Comparison of ENCODE assay signal across 8 cellular contexts in genomic region chr16:30367349-30368009, GRCh38. TPM values are rescaled to one million over a fixed set of nuclear protein-coding genes. Genes with fewer than 3 reads are reported as not detected.
DNase-seq lines count a peak whose midpoint lies in the region; ATAC-seq and TF ChIP-seq lines count a peak whose summit lies in the region.
"Had no signal": no experiment of that assay in that cellular context is flagged by ENCODE, and none has a peak within 500 bp of the region (broad histone marks: within the 10 kb centered on the region; RNA-seq: fewer than 3 reads in every experiment).

No MANE protein-coding gene starts in this region.

- BruUV-seq in PC-9 (replicated peaks; lab: Mats Ljungman, UMichigan) = no TSS peak

- POLR2A ChIA-PET in PC-9 (lab: Charles Lee; ENCODE audit: unreplicated experiment) = no interaction called here

- H3K4me3 ChIP-seq in PC-9 (peak overlapping the region; percentile 75), epithelial cell of proximal tubule (ENCODE audit: low read depth, low read length) (peak overlapping the region; percentile 87)

- H3K79me2 ChIP-seq in PC-9 (ENCODE audit: low read depth) = peaks cover 73% of the 10 kb centered on the region

- peaks cover 19% of the 10 kb centered on the region for H3F3A ChIP-seq in PC-9 (ENCODE audit: insufficient read depth, low read depth)

- intact Hi-C loops in PC-9 (cut with micrococcal nuclease; ENCODE audit: unreplicated experiment) = no loop called here

- peaks cover 16% of the 10 kb centered on the region; the same call in 1 of the 2 replicates for H3K36me3 ChIP-seq in PC-9 (ENCODE audit: low read depth)

- H3K9me3 ChIP-seq in PC-9 (ENCODE audit: insufficient read depth, low read depth) = no peaks in the 10 kb centered on the region

- no peak for ATAC-seq in stimulated activated effector memory CD8-positive, alpha-beta T cell treated with anti-CD3 and anti-CD28 coated beads, Interleukin-12 subunit alpha, Interleukin-12 subunit beta, amount 100 ng/mL, for 72 hours

- CTCF ChIA-PET in PC-9 (lab: Charles Lee) = no interaction called here

- peaks cover 22% of the 10 kb centered on the region for H3K4me1 ChIP-seq in PC-9 (replicated peaks; ENCODE audit: insufficient read depth)

- peaks cover 46% of the 10 kb centered on the region for H3K4me1 Mint-ChIP-seq in stimulated activated effector memory CD8-positive, alpha-beta T cell treated with anti-CD3 and anti-CD28 coated beads, Interleukin-12 subunit alpha, Interleukin-12 subunit beta, amount 100 ng/mL, for 72 hours

- H3K27me3 ChIP-seq in PC-9 (ENCODE audit: insufficient read depth, low read depth) = no peaks in the 10 kb centered on the region

- TF ChIP-seq CTCF in PC-9 (conservative IDR thresholded peaks at IDR 0.05) (no peak), epithelial cell of proximal tubule (conservative IDR thresholded peaks at IDR 0.05; ENCODE audit: low read depth, low read length) (no peak)

- no peaks in the 10 kb centered on the region for H3K9me2 ChIP-seq in PC-9 (ENCODE audit: insufficient read depth)

- DNase-seq in PC-9 = no peak
- DNase-seq in epithelial cell of proximal tubule (ENCODE audit: low read depth) = no peak
- DNase-seq in stimulated activated effector memory CD8-positive, alpha-beta T cell treated with anti-CD3 and anti-CD28 coated beads, Interleukin-12 subunit alpha, Interleukin-12 subunit beta, amount 100 ng/mL, for 72 hours (ENCODE audit: low spot score in 2 of 2) = no peak
- DNase-seq in inferior parietal cortex (ENCODE audit: extremely low spot score) = no peak
- no peak for DNase-seq in NCI-H1436 (lab: John Stamatoyannopoulos, UW)
- DNase-seq in NCI-H1105 (lab: John Stamatoyannopoulos, UW) = no peak
- DNase-seq: activated CD8-positive, alpha-beta memory T cell treated with anti-CD3 and anti-CD28 coated beads, Interleukin-2, amount 50 U/mL, for 4 hours; stimulated activated CD4-positive, alpha-beta T cell treated with anti-CD3 and anti-CD28 coated beads, Interleukin-4, amount 100 ng/mL, for 4 hours had no signal

- H2AFZ ChIP-seq in PC-9 = no peak overlapping the region

- no peak overlapping the region for H3K27ac ChIP-seq in PC-9

- H3K9me3 Mint-ChIP-seq in stimulated activated effector memory CD8-positive, alpha-beta T cell treated with anti-CD3 and anti-CD28 coated beads, Interleukin-12 subunit alpha, Interleukin-12 subunit beta, amount 100 ng/mL, for 72 hours = no peaks in the 10 kb centered on the region

- H3K4me2 ChIP-seq in PC-9 = peak overlapping the region; percentile 98

- peak overlapping the region; percentile 91 for H3K4me3 Mint-ChIP-seq in stimulated activated effector memory CD8-positive, alpha-beta T cell treated with anti-CD3 and anti-CD28 coated beads, Interleukin-12 subunit alpha, Interleukin-12 subunit beta, amount 100 ng/mL, for 72 hours

- peaks cover 47% of the 10 kb centered on the region for H4K20me1 ChIP-seq in PC-9 (ENCODE audit: insufficient read depth)

- peak overlapping the region; percentile 86 for H3K27ac Mint-ChIP-seq in stimulated activated effector memory CD8-positive, alpha-beta T cell treated with anti-CD3 and anti-CD28 coated beads, Interleukin-12 subunit alpha, Interleukin-12 subunit beta, amount 100 ng/mL, for 72 hours

- peaks cover 77% of the 10 kb centered on the region for H3K36me3 Mint-ChIP-seq in stimulated activated effector memory CD8-positive, alpha-beta T cell treated with anti-CD3 and anti-CD28 coated beads, Interleukin-12 subunit alpha, Interleukin-12 subunit beta, amount 100 ng/mL, for 72 hours

RNA-seq across cellular contexts. Expression of gene TBC1D10B, which starts 2.8 kb away (rescaled TPM):
- 85.0 and 90.8 TPM in 2 replicates for total RNA-seq in PC-9 (2021)
- 51.8 and 53.6 TPM in 2 replicates for total RNA-seq in epithelial cell of proximal tubule

RNA-seq across cellular contexts. Expression of gene MYL11, which starts 7.1 kb away (rescaled TPM):
- 1.4 and 2.6 TPM in 2 replicates for total RNA-seq in PC-9 (2021)
- total RNA-seq in epithelial cell of proximal tubule = not detected in 2 replicates

RNA-seq across cellular contexts. Expression of gene CD2BP2, which starts 12.4 kb away (rescaled TPM):
- total RNA-seq in PC-9 (2021) (84.6 TPM in 2 replicates), epithelial cell of proximal tubule (68.9 and 75.2 TPM in 2 replicates)

RNA-seq across cellular contexts. Expression of gene SEPTIN1, which starts 14.9 kb away (rescaled TPM):
- 6.7 and 7.6 TPM in 2 replicates for total RNA-seq in PC-9 (2021)
- 0.23 TPM in 1 of 2 replicates, not detected in the other for total RNA-seq in epithelial cell of proximal tubule

RNA-seq across cellular contexts. Expression of gene ZNF48, which starts 27.7 kb away (rescaled TPM):
- total RNA-seq in PC-9 (2021) (20.1 and 25.9 TPM in 2 replicates), epithelial cell of proximal tubule (12.6 and 15.6 TPM in 2 replicates)
